Comparison of ENCODE assay signal across 15 cellular contexts in genomic region chr9:78921341-78921740, GRCh38.
"Had no signal": no experiment of that assay in that cellular context is flagged by ENCODE, and none has a peak within 500 bp of the region (broad histone marks: within the 10 kb centered on the region; RNA-seq: fewer than 3 reads in every experiment).

No MANE protein-coding gene starts in this region.

- H3K4me1 Mint-ChIP-seq: activated CD8-positive, alpha-beta memory T cell treated with anti-CD3 and anti-CD28 coated beads, Interleukin-2, amount 10 ng/mL, durations not matched to agents 7 days and 5 days; activated naive CD4-positive, alpha-beta T cell treated with anti-CD3 and anti-CD28 coated beads, Interleukin-2, amount 50 U/mL, for 24 hours; brain; stimulated activated naive CD8-positive, alpha-beta T cell treated with anti-CD3 and anti-CD28 coated beads, Interleukin-15, amount 100 ng/mL, for 72 hours had no signal

- H3K27me3 Mint-ChIP-seq: activated CD8-positive, alpha-beta memory T cell treated with anti-CD3 and anti-CD28 coated beads, Interleukin-2, amount 10 ng/mL, durations not matched to agents 7 days and 5 days; activated naive CD4-positive, alpha-beta T cell treated with anti-CD3 and anti-CD28 coated beads, Interleukin-2, amount 50 U/mL, for 24 hours; activated T-cell treated with anti-CD3 and anti-CD28 coated beads, Interleukin-2, amount 50 U/mL, for 24 hours; stimulated activated naive CD8-positive, alpha-beta T cell treated with anti-CD3 and anti-CD28 coated beads, Interleukin-15, amount 100 ng/mL, for 72 hours had no signal

- H3K27ac Mint-ChIP-seq: activated CD8-positive, alpha-beta memory T cell treated with anti-CD3 and anti-CD28 coated beads, Interleukin-2, amount 10 ng/mL, durations not matched to agents 7 days and 5 days; activated naive CD4-positive, alpha-beta T cell treated with anti-CD3 and anti-CD28 coated beads, Interleukin-2, amount 50 U/mL, for 24 hours; activated T-cell treated with anti-CD3 and anti-CD28 coated beads, Interleukin-2, amount 50 U/mL, for 24 hours; brain; stimulated activated naive CD8-positive, alpha-beta T cell treated with anti-CD3 and anti-CD28 coated beads, Interleukin-15, amount 100 ng/mL, for 72 hours had no signal

- ATAC-seq: activated CD8-positive, alpha-beta memory T cell treated with anti-CD3 and anti-CD28 coated beads, Interleukin-2, amount 10 ng/mL, durations not matched to agents 7 days and 5 days; heart right ventricle; left lung; stimulated activated naive CD8-positive, alpha-beta T cell treated with anti-CD3 and anti-CD28 coated beads, Interleukin-15, amount 100 ng/mL, for 72 hours had no signal

- H3K36me3 Mint-ChIP-seq: activated CD8-positive, alpha-beta memory T cell treated with anti-CD3 and anti-CD28 coated beads, Interleukin-2, amount 10 ng/mL, durations not matched to agents 7 days and 5 days; activated naive CD4-positive, alpha-beta T cell treated with anti-CD3 and anti-CD28 coated beads, Interleukin-2, amount 50 U/mL, for 24 hours had no signal

- H3K4me3 Mint-ChIP-seq: activated CD8-positive, alpha-beta memory T cell treated with anti-CD3 and anti-CD28 coated beads, Interleukin-2, amount 10 ng/mL, durations not matched to agents 7 days and 5 days; activated naive CD4-positive, alpha-beta T cell treated with anti-CD3 and anti-CD28 coated beads, Interleukin-2, amount 50 U/mL, for 24 hours; activated T-cell treated with anti-CD3 and anti-CD28 coated beads, Interleukin-2, amount 50 U/mL, for 24 hours; brain; stimulated activated naive CD8-positive, alpha-beta T cell treated with anti-CD3 and anti-CD28 coated beads, Interleukin-15, amount 100 ng/mL, for 72 hours had no signal

- DNase-seq: activated CD4-positive, alpha-beta T cell treated with anti-CD3 and anti-CD28 coated beads for 1 hour; activated CD4-positive, alpha-beta T cell treated with anti-CD3 and anti-CD28 coated beads, Interleukin-2, amount 50 U/mL, for 48 hours; activated CD8-positive, alpha-beta memory T cell treated with anti-CD3 and anti-CD28 coated beads, Interleukin-2, amount 10 ng/mL, durations not matched to agents 7 days and 5 days; activated effector memory CD4-positive, alpha-beta T cell treated with Interleukin-2 at 50 U/mL for 16 hours; activated T-cell treated with anti-CD3 and anti-CD28 coated beads, Interleukin-2, amount 50 U/mL, for 24 hours; cerebellar nuclear complex; dorsolateral prefrontal cortex; heart right ventricle; left lung; mesenchymal stem cell; stimulated activated CD4-positive, alpha-beta T cell treated with anti-CD3 and anti-CD28 coated beads, Interleukin-4, amount 100 ng/mL, for 4 hours; stimulated activated naive CD8-positive, alpha-beta T cell treated with anti-CD3 and anti-CD28 coated beads, Interleukin-15, amount 100 ng/mL, for 72 hours; testis had no signal
